In the genomic region with DNA sequence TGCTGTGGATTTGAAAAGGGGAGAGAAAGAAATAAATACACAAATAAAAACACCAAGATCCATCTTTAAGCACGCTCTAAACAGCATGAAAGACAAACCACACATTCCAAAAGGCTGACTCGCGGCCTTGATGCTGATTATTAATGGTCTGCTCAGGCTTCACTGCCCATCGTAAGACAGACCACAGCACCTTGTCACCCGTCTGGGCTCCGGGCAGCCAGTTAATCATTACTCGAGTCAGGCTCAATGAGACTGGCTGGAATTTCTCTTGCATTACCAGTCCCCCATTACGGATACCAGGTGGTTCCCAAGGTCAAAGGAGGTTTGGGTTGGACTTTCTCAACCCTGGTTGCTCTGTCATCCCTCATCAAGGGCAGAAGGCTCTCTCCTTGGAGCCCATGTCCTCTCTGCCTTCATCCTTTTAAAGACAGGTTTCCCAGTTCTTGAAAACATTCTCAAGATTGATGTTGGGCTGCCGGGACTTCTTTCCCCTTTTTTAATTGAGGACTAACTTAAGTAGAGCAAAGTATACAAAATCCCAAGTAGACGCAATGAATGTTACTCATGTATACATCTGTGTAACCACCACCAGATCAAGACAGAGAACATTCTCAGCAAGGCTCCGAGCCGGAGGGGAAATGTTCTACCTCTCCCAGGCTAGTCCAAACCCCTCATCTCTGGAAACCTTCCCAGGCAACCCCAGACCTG, we compare ENCODE assay signal across 9 cellular contexts. TPM values are rescaled to one million over a fixed set of nuclear protein-coding genes. Genes with fewer than 3 reads are reported as not detected.
DNase-seq lines count a peak whose midpoint lies in the region; ATAC-seq, FAIRE-seq and TF ChIP-seq lines count a peak whose summit lies in the region.
"Had no signal": no experiment of that assay in that cellular context is flagged by ENCODE, and none has a peak within 500 bp of the region (broad histone marks: within the 10 kb centered on the region; RNA-seq: fewer than 3 reads in every experiment).

No MANE protein-coding gene starts in this region.

- H3K9ac ChIP-seq in Karpas-422 (ENCODE audit: low read length): no peak overlapping the region

- TF ChIP-seq EP300 in stomach (IDR thresholded peaks at IDR 0.05): no peak

- H3K4me1 ChIP-seq in stomach (peaks cover 96 to 100% (median 98%) of the 10 kb centered on the region in 4 donors), Karpas-422 (ENCODE audit: low read length) (0 out of 2 replicates have a peak, but pooled peaks cover 2% of the 10 kb centered on the region)

- no peaks in the 10 kb centered on the region for H4K20me1 ChIP-seq in Karpas-422 (ENCODE audit: insufficient read depth, low read depth, low read length)

- H3K27me3 ChIP-seq in stomach (no peaks in the 10 kb centered on the region), Karpas-422 (ENCODE audit: low read length) (no peaks in the 10 kb centered on the region; the same call in 1 of the 2 replicates)

- no peak overlapping the region for H2AFZ ChIP-seq in Karpas-422 (ENCODE audit: low read length)

- H3K27ac ChIP-seq in stomach (peak overlapping the region in 4 of 5 donors; percentile 76 to 100 (median 98)), Karpas-422 (ENCODE audit: low read length) (no peak overlapping the region), caudate nucleus (ENCODE audit: low read depth, low read length) (no peak overlapping the region)

- peak overlapping the region in 2 of 4 donors; percentile 11 to 15 for H3K4me3 ChIP-seq in stomach
- H3K4me3 ChIP-seq in Karpas-422 (ENCODE audit: low read length): no peak overlapping the region

- intact Hi-C loops in stomach (cut with DNase I; ENCODE audit: low total_unique reads): no loop called here

- no peaks in the 10 kb centered on the region for H3K9me2 ChIP-seq in Karpas-422 (replicated peaks; ENCODE audit: insufficient read depth, low read length)

- H3K36me3 ChIP-seq in stomach (peaks cover 8 to 38% (median 16%) of the 10 kb centered on the region in 4 donors), Karpas-422 (ENCODE audit: insufficient read depth, low read length) (no peaks in the 10 kb centered on the region)

- TF ChIP-seq CTCF in stomach (IDR thresholded peaks at IDR 0.05): no peak

- H3K9me3 ChIP-seq in stomach (no peaks in the 10 kb centered on the region), Karpas-422 (ENCODE audit: low read length) (no peaks in the 10 kb centered on the region)

- TF ChIP-seq POLR2A in H54 (IDR thresholded peaks at IDR 0.05; ENCODE audit: low read depth, low read length) (no peak), stomach (IDR thresholded peaks at IDR 0.05) (no peak)

- no peak overlapping the region for H3K4me2 ChIP-seq in Karpas-422 (ENCODE audit: low read depth, low read length, poor library complexity, severe bottlenecking)

- DNase-seq in H54 (ENCODE audit: insufficient read length, low spot score) (peak; percentile 78), T1000 (lab: John Stamatoyannopoulos, UW) (peak; percentile 67), hepatic stellate cell (ENCODE audit: low spot score) (peak; percentile 91), stomach (peak; percentile 53), Karpas-422 (no peak), caudate nucleus (lab: John Stamatoyannopoulos, UW) (no peak), ecto neural progenitor cell (ENCODE audit: low spot score) (no peak)
- DNase-seq: Kasumi-1 had no signal

- WGBS in stomach, 5 donors: 39 to 51% (median 46%) methylated on average over 12 of the region's 12 CpGs

- no peaks in the 10 kb centered on the region for H3K79me2 ChIP-seq in Karpas-422 (ENCODE audit: low read length)

- ATAC-seq in HG03196 (IDR thresholded peaks at IDR 0.05; ENCODE audit: unreplicated experiment): no peak

- peak; percentile 85 for FAIRE-seq in H54 (lab: Jason Lieb, UNC)

RNA-seq across cellular contexts. Expression of gene SMAD7, which starts 8.1 kb away (rescaled TPM):
- total RNA-seq in stomach: 100 to 1,000 TPM in 1 of 5 donors, 10 to 100 TPM in 3, 1 to 10 TPM in 1; 7.0 to 123 (median 29.3) TPM
- polyA plus RNA-seq in stomach: 10 to 100 TPM in 1 of 3 donors, 1 to 10 TPM in 2; 4.5 to 10.1 (median 9.9) TPM
- 1.3 and 2.1 TPM in 2 replicates for total RNA-seq in Karpas-422 (2014; rRNA removed; shearing (Covaris generic); ENCODE audit: low replicate concordance)

Comparison
In these comparisons a context has a peak if more than half of its experiments do, and no peak if none do; other contexts are left out.
1. DNase-seq: peak in H54 (single experiment), T1000 (single experiment), hepatic stellate cell (single experiment) and stomach (single experiment); none in Karpas-422 (single experiment), caudate nucleus (0 of 61) and ecto neural progenitor cell (single experiment).
2. H3K27ac ChIP-seq: peak in stomach (4 of 5); none in Karpas-422 (single experiment) and caudate nucleus (single experiment).